Comparison of ENCODE assay signal across 12 cellular contexts in genomic region chr7:133207687-133208086, GRCh38.
DNase-seq lines count a peak whose midpoint lies in the region; ATAC-seq, FAIRE-seq and TF ChIP-seq lines count a peak whose summit lies in the region.
"Had no signal": no experiment of that assay in that cellular context is flagged by ENCODE, and none has a peak within 500 bp of the region (broad histone marks: within the 10 kb centered on the region; RNA-seq: fewer than 3 reads in every experiment).

No MANE protein-coding gene starts in this region.

- no peak for FAIRE-seq in H54 (lab: Jason Lieb, UNC)

- no peaks in the 10 kb centered on the region for H3K27me3 ChIP-seq in effector memory CD4-positive, alpha-beta T cell (replicated peaks; ENCODE audit: control insufficient read depth, insufficient read depth, low read length, poor library complexity, severe bottlenecking)

- no peaks in the 10 kb centered on the region for H3K9me3 Mint-ChIP-seq in stimulated activated effector memory CD8-positive, alpha-beta T cell treated with anti-CD3 and anti-CD28 coated beads, Interleukin-12 subunit alpha, Interleukin-12 subunit beta, amount 100 ng/mL, for 72 hours
- H3K9me3 Mint-ChIP-seq: activated B cell treated with CpG ODN at 0.5 μM for 24 hours had no signal

- H3K4me3 Mint-ChIP-seq in stimulated activated effector memory CD8-positive, alpha-beta T cell treated with anti-CD3 and anti-CD28 coated beads, Interleukin-12 subunit alpha, Interleukin-12 subunit beta, amount 100 ng/mL, for 72 hours = no peak overlapping the region
- H3K4me3 Mint-ChIP-seq: activated B cell treated with CpG ODN at 0.5 μM for 24 hours had no signal

- H3K4me3 ChIP-seq in HFF-Myc (replicated peaks; ENCODE audit: low read depth, low read length) = no peak overlapping the region
- no peak overlapping the region for H3K4me3 ChIP-seq in effector memory CD4-positive, alpha-beta T cell (ENCODE audit: insufficient read depth, low read depth, low read length, poor library complexity, severe bottlenecking)
- H3K4me3 ChIP-seq: skin epidermis had no signal

- no peaks in the 10 kb centered on the region for H3K4me1 Mint-ChIP-seq in stimulated activated effector memory CD8-positive, alpha-beta T cell treated with anti-CD3 and anti-CD28 coated beads, Interleukin-12 subunit alpha, Interleukin-12 subunit beta, amount 100 ng/mL, for 72 hours
- H3K4me1 Mint-ChIP-seq: activated B cell treated with CpG ODN at 0.5 μM for 24 hours had no signal

- H3K27ac ChIP-seq in effector memory CD4-positive, alpha-beta T cell (ENCODE audit: insufficient read depth, low read length, poor library complexity, severe bottlenecking) = no peak overlapping the region
- H3K27ac ChIP-seq: skin epidermis had no signal

- TF ChIP-seq POLR2A in H54 (IDR thresholded peaks at IDR 0.05; ENCODE audit: low read depth, low read length) = no peak

- no peak overlapping the region for H3K27ac Mint-ChIP-seq in stimulated activated effector memory CD8-positive, alpha-beta T cell treated with anti-CD3 and anti-CD28 coated beads, Interleukin-12 subunit alpha, Interleukin-12 subunit beta, amount 100 ng/mL, for 72 hours
- H3K27ac Mint-ChIP-seq: activated B cell treated with CpG ODN at 0.5 μM for 24 hours had no signal

- DNase-seq in DMS53 treated with DMSO at 0.1 percent for 48 hours (lab: John Stamatoyannopoulos, UW; ENCODE audit: unreplicated experiment) = peak; percentile 31
- DNase-seq in HFF-Myc (ENCODE audit: extremely low read depth, low read depth) = no peak
- DNase-seq in SKM-1 (lab: John Stamatoyannopoulos, UW; ENCODE audit: unreplicated experiment) = peak; percentile 40
- peak; percentile 33 for DNase-seq in iPS-NIHi7 (ENCODE audit: extremely low spot score)
- no peak for DNase-seq in H54 (ENCODE audit: insufficient read length, low spot score)
- no peak for DNase-seq in stimulated activated effector memory CD8-positive, alpha-beta T cell treated with anti-CD3 and anti-CD28 coated beads, Interleukin-12 subunit alpha, Interleukin-12 subunit beta, amount 100 ng/mL, for 72 hours (ENCODE audit: low spot score in 2 of 2)
- DNase-seq in effector memory CD4-positive, alpha-beta T cell = no peak
- DNase-seq: activated B cell treated with CpG ODN at 0.5 μM for 24 hours; activated effector memory CD4-positive, alpha-beta T cell treated with Interleukin-2 at 50 U/mL for 16 hours; NCI-H1436 had no signal

- H3K36me3 Mint-ChIP-seq in stimulated activated effector memory CD8-positive, alpha-beta T cell treated with anti-CD3 and anti-CD28 coated beads, Interleukin-12 subunit alpha, Interleukin-12 subunit beta, amount 100 ng/mL, for 72 hours = no peaks in the 10 kb centered on the region

- H3K9me3 ChIP-seq in effector memory CD4-positive, alpha-beta T cell (ENCODE audit: control insufficient read depth, low read length) = no peaks in the 10 kb centered on the region

- TF ChIP-seq CTCF in HFF-Myc (IDR thresholded peaks at IDR 0.05; ENCODE audit: low read depth, low read length, missing control alignments) = peak; percentile 27

- H3K4me1 ChIP-seq in effector memory CD4-positive, alpha-beta T cell (ENCODE audit: control insufficient read depth, insufficient read depth, low read length, poor library complexity, severe bottlenecking) = no peaks in the 10 kb centered on the region

- ATAC-seq in stimulated activated effector memory CD8-positive, alpha-beta T cell treated with anti-CD3 and anti-CD28 coated beads, Interleukin-12 subunit alpha, Interleukin-12 subunit beta, amount 100 ng/mL, for 72 hours = no peak
- ATAC-seq in HG03457 (IDR thresholded peaks at IDR 0.05; ENCODE audit: unreplicated experiment) = no peak

- no peaks in the 10 kb centered on the region for H3K36me3 ChIP-seq in effector memory CD4-positive, alpha-beta T cell (ENCODE audit: control insufficient read depth, insufficient read depth, low read length)

Comparison
In these comparisons a context has a peak if more than half of its experiments do, and no peak if none do; other contexts are left out.
1. DNase-seq: peak in DMS53 treated with DMSO at 0.1 percent for 48 hours (single experiment), SKM-1 (single experiment) and iPS-NIHi7 (single experiment); none in HFF-Myc (single experiment), H54 (single experiment), stimulated activated effector memory CD8-positive, alpha-beta T cell treated with anti-CD3 and anti-CD28 coated beads, Interleukin-12 subunit alpha, Interleukin-12 subunit beta, amount 100 ng/mL, for 72 hours (0 of 2) and effector memory CD4-positive, alpha-beta T cell (0 of 3).